Comparison of ENCODE assay signal across 9 cellular contexts in the genomic region with DNA sequence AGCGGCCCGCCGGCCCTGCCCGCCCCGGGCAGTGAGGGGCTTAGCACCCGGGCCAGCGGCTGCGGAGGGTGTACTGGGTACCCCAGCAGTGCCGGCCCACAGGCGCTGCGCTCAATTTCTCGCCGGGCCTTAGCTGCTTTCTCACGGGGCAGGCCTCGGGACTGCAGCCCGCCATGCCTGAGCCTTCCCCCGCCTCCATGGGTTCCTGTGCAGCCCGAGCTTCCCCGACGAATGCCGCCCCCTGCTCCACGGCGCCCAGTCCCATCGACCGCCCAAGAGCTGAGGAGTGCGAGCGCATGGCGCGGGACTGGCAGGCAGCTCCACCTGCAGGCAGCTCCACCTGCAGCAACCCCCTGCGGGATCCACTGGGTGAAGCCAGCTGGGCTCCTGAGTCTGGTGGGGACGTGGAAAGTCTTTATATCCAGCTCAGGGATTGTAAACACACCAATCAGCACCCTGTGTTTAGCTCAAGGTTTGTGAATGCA. TPM values are rescaled to one million over a fixed set of nuclear protein-coding genes. Genes with fewer than 3 reads are reported as not detected.
A peak's percentile ranks its signal among the peaks of the same experiment; 100 is the strongest.
DNase-seq lines count a peak whose midpoint lies in the region; ATAC-seq and TF ChIP-seq lines count a peak whose summit lies in the region.
"Not testable (repeated sequence)": the region's sequence is repeated elsewhere in the genome, so short reads cannot be mapped to it uniquely, and the experiment has no call there.
"Had no signal": no experiment of that assay in that cellular context is flagged by ENCODE, and none has a peak within 500 bp of the region (broad histone marks: within the 10 kb centered on the region; RNA-seq: fewer than 3 reads in every experiment).

No MANE protein-coding gene starts in this region.

- H3K9me3 ChIP-seq in thyroid gland = not testable (repeated sequence)

- not testable (repeated sequence) for H3K4me1 ChIP-seq in thyroid gland

- H3K9me3 Mint-ChIP-seq in T-helper 1 cell treated with Interleukin-12 subunit alpha and Interleukin-12 subunit beta and Interleukin-4 antibody, amounts not matched to agents 30 μg/mL and 1 μg/mL, for 36 hours = not testable (repeated sequence)

- not testable (repeated sequence) for H3K36me3 Mint-ChIP-seq in T-helper 1 cell treated with Interleukin-12 subunit alpha and Interleukin-12 subunit beta and Interleukin-4 antibody, amounts not matched to agents 30 μg/mL and 1 μg/mL, for 36 hours (ENCODE audit: low read depth)

- TF ChIP-seq CTCF in GM12875 (IDR thresholded peaks at IDR 0.05; ENCODE audit: borderline replicate concordance, insufficient read depth, low read depth, low read length) (peak; percentile 49; the same call in 1 of the 2 replicates), thyroid gland (IDR thresholded peaks at IDR 0.05) (peak in 4 of 6 experiments; percentile 44 to 70 (median 54))
- not testable (repeated sequence) for TF ChIP-seq CTCF in HL-60 (IDR thresholded peaks at IDR 0.05; ENCODE audit: insufficient read depth, low read length)

- H3K4me3 ChIP-seq in GM12875 (ENCODE audit: low read depth, low read length) (peak overlapping the region; percentile 19), HL-60 (replicated peaks; ENCODE audit: insufficient read depth, low read length) (peak overlapping the region; percentile 30), skin epidermis (peak overlapping the region; percentile 5 to 44 (median 18)), thyroid gland (replicated peaks in 1 of 3) (peak overlapping the region in 1 of 3 donors; percentile 24)

- H3K36me3 ChIP-seq in thyroid gland = not testable (repeated sequence)

- not testable (repeated sequence) for H3K4me1 Mint-ChIP-seq in T-helper 1 cell treated with Interleukin-12 subunit alpha and Interleukin-12 subunit beta and Interleukin-4 antibody, amounts not matched to agents 30 μg/mL and 1 μg/mL, for 36 hours (ENCODE audit: low read depth)

- not testable (repeated sequence) for H3K27ac Mint-ChIP-seq in T-helper 1 cell treated with Interleukin-12 subunit alpha and Interleukin-12 subunit beta and Interleukin-4 antibody, amounts not matched to agents 30 μg/mL and 1 μg/mL, for 36 hours

- DNase-seq in HL-60 (ENCODE audit: low read depth in 1 of 2, low spot score in 1 of 2) = peak in 1 of 2 experiments; percentile 30
- DNase-seq in activated T-cell treated with anti-CD3 and anti-CD28 coated beads, Interleukin-2, amount 50 U/mL, for 48 hours = peak; percentile 55 to 69
- DNase-seq in effector CD4-positive, alpha-beta T cell = peak; percentile 7
- DNase-seq in left lobe of liver (ENCODE audit: low spot score) = peak; percentile 48
- peak; percentile 60 to 67 for DNase-seq in thyroid gland

- peaks cover 24% of the 10 kb centered on the region for H3K27me3 Mint-ChIP-seq in T-helper 1 cell treated with Interleukin-12 subunit alpha and Interleukin-12 subunit beta and Interleukin-4 antibody, amounts not matched to agents 30 μg/mL and 1 μg/mL, for 36 hours (ENCODE audit: low read depth)

- WGBS in thyroid gland, 2 donors = 30 to 40% methylated on average over 1 to 17 of the region's 31 CpGs

- peak; percentile 82 for ATAC-seq in left lobe of liver

- not testable (repeated sequence) for TF ChIP-seq POLR2A in thyroid gland (IDR thresholded peaks at IDR 0.05)

- peak overlapping the region; percentile 66 for H3K4me3 Mint-ChIP-seq in T-helper 1 cell treated with Interleukin-12 subunit alpha and Interleukin-12 subunit beta and Interleukin-4 antibody, amounts not matched to agents 30 μg/mL and 1 μg/mL, for 36 hours

- intact Hi-C loops in thyroid gland (cut with DNase I) = not testable (repeated sequence)

- not testable (repeated sequence) for H3K27ac ChIP-seq in HL-60 (replicated peaks); skin epidermis; thyroid gland

- H3K27me3 ChIP-seq in HL-60 (ENCODE audit: insufficient read depth, poor library complexity, severe bottlenecking); thyroid gland: not testable (repeated sequence)

RNA-seq across cellular contexts. Expression of gene CCR4, which starts 48.5 kb away (rescaled TPM):
- total RNA-seq in left lobe of liver (0.33 TPM), thyroid gland (under 1 TPM in 2 of 4 donors, not detected in 2; 0.13 to 0.88 TPM)
- total RNA-seq: HT1080 had no signal
